In genomic region chr12:87311206-87311605, GRCh38 we compare ENCODE assay signal across 1 cellular context.
TF ChIP-seq lines count a peak whose summit lies in the region.

No MANE protein-coding gene starts in this region.

TF ChIP-seq in GM23338, 12 proteins besides CTCF, POLR2A, EP300 and RAD21 (continued from another document):
- TF ChIP-seq ETS1 (IDR thresholded peaks at IDR 0.05) (no peak), CREB1 (CRISPR knock-in tag; IDR thresholded peaks at IDR 0.05; ENCODE audit: low read depth) (no peak), POLR2AphosphoS5 (IDR thresholded peaks at IDR 0.05; ENCODE audit: low read depth) (no peak), ZNF114 (CRISPR knock-in tag; IDR thresholded peaks at IDR 0.05) (no peak), EZH2 (IDR thresholded peaks at IDR 0.05; ENCODE audit: low read depth, unreplicated experiment) (no peak)
